ENCODE assay signal across 1 cellular context in genomic region chr11:18588297-18589252, GRCh38.
A peak's percentile ranks its signal among the peaks of the same experiment; 100 is the strongest.
TF ChIP-seq lines count a peak whose summit lies in the region.

TSS of gene UEVLD (minus strand) at chr11:18588734. CDS start at chr11:18588654, 80 bp downstream.

TF ChIP-seq in HepG2, 621 proteins besides CTCF, POLR2A, EP300 and RAD21 (continued from another document and continues in another):
- peak; percentile 60; the same call in 1 of the 2 replicates for TF ChIP-seq AHDC1 (CRISPR knock-in tag; IDR thresholded peaks at IDR 0.05; ENCODE audit: borderline replicate concordance)
- 0 out of 2 replicates have a peak, but pooled peaks have one; percentile 59 for TF ChIP-seq RXRB (CRISPR knock-in tag; IDR thresholded peaks at IDR 0.05; ENCODE audit: borderline replicate concordance)
- TF ChIP-seq CHCHD3 (CRISPR knock-in tag; IDR thresholded peaks at IDR 0.05): no peak
- peak; percentile 82; the same call in 1 of the 2 replicates for TF ChIP-seq MIER3 (CRISPR knock-in tag; IDR thresholded peaks at IDR 0.05; ENCODE audit: borderline replicate concordance)
- no peak for TF ChIP-seq STAT6 (CRISPR knock-in tag; IDR thresholded peaks at IDR 0.05; ENCODE audit: borderline replicate concordance)
- 0 out of 2 replicates have a peak, but pooled peaks have one; percentile 28 for TF ChIP-seq ZSCAN20 (CRISPR knock-in tag; IDR thresholded peaks at IDR 0.05; ENCODE audit: borderline replicate concordance)
- peak; percentile 56; the same call in 1 of the 2 replicates for TF ChIP-seq SNAPC4 (CRISPR knock-in tag; IDR thresholded peaks at IDR 0.05)
- TF ChIP-seq ZNF574 (CRISPR knock-in tag; IDR thresholded peaks at IDR 0.05): peak; percentile 89
- TF ChIP-seq FOXP4 (CRISPR knock-in tag; IDR thresholded peaks at IDR 0.05): peak; percentile 68; the same call in 1 of the 2 replicates
- 0 out of 2 replicates have a peak, but pooled peaks have one; percentile 48 for TF ChIP-seq ZNF468 (CRISPR knock-in tag; IDR thresholded peaks at IDR 0.05)
- TF ChIP-seq SP4 (CRISPR knock-in tag; IDR thresholded peaks at IDR 0.05): peak; percentile 84
- TF ChIP-seq ELF1 (CRISPR knock-in tag; IDR thresholded peaks at IDR 0.05): peak; percentile 99
- TF ChIP-seq ZNF33A (CRISPR knock-in tag; IDR thresholded peaks at IDR 0.05; ENCODE audit: borderline replicate concordance): 0 out of 2 replicates have a peak, but pooled peaks have one; percentile 79
- peak; percentile 29; the same call in 1 of the 2 replicates for TF ChIP-seq ZNF768 (CRISPR knock-in tag; IDR thresholded peaks at IDR 0.05)
- peak; percentile 86 for TF ChIP-seq ZNF546 (CRISPR knock-in tag; conservative IDR thresholded peaks at IDR 0.05)
- TF ChIP-seq ZNF891 (CRISPR knock-in tag; IDR thresholded peaks at IDR 0.05): peak; percentile 62
- TF ChIP-seq ZNF629 (CRISPR knock-in tag; conservative IDR thresholded peaks at IDR 0.05): peak; percentile 27; the same call in 1 of the 2 replicates
- peak; percentile 56; the same call in 1 of the 2 replicates for TF ChIP-seq NR2F6 (IDR thresholded peaks at IDR 0.05)
- TF ChIP-seq NR2F6 (CRISPR knock-in tag; IDR thresholded peaks at IDR 0.05): peak; percentile 75
- TF ChIP-seq KLF16 (CRISPR knock-in tag; IDR thresholded peaks at IDR 0.05): peak in 1 of 2 experiments; percentile 87; a peak in 1 of 4 replicates
- TF ChIP-seq HNF4A (CRISPR knock-in tag; IDR thresholded peaks at IDR 0.05): peak; percentile 34; the same call in 1 of the 2 replicates
- TF ChIP-seq ISL2 (CRISPR knock-in tag; IDR thresholded peaks at IDR 0.05): peak; percentile 64; the same call in 1 of the 2 replicates
- TF ChIP-seq ZNF33B (CRISPR knock-in tag; IDR thresholded peaks at IDR 0.05): peak; percentile 93
- peak; percentile 87 for TF ChIP-seq SALL1 (CRISPR knock-in tag; IDR thresholded peaks at IDR 0.05)
- no peak; the same call in 1 of the 2 replicates for TF ChIP-seq CBX5 (CRISPR knock-in tag; IDR thresholded peaks at IDR 0.05; ENCODE audit: borderline replicate concordance)
- 0 out of 2 replicates have a peak, but pooled peaks have one; percentile 46 for TF ChIP-seq PITX1 (CRISPR knock-in tag; IDR thresholded peaks at IDR 0.05)
- peak; percentile 75; the same call in 1 of the 2 replicates for TF ChIP-seq KDM5B (CRISPR knock-in tag; IDR thresholded peaks at IDR 0.05; ENCODE audit: borderline replicate concordance)
- TF ChIP-seq ZNF552 (CRISPR knock-in tag; IDR thresholded peaks at IDR 0.05; ENCODE audit: borderline replicate concordance): peak; percentile 68; the same call in 1 of the 2 replicates
- TF ChIP-seq MED1 (CRISPR knock-in tag; IDR thresholded peaks at IDR 0.05): peak; percentile 65; the same call in 1 of the 2 replicates
- TF ChIP-seq HDAC2 (CRISPR knock-in tag; IDR thresholded peaks at IDR 0.05): peak; percentile 77
- TF ChIP-seq ZNF317 (CRISPR knock-in tag; IDR thresholded peaks at IDR 0.05): 0 out of 2 replicates have a peak, but pooled peaks have one; percentile 75
- 0 out of 2 replicates have a peak, but pooled peaks have one; percentile 28 for TF ChIP-seq ZBTB3 (CRISPR knock-in tag; IDR thresholded peaks at IDR 0.05; ENCODE audit: borderline replicate concordance, low read depth)
- peak; percentile 55; the same call in 1 of the 2 replicates for TF ChIP-seq ZBTB26 (CRISPR knock-in tag; IDR thresholded peaks at IDR 0.05; ENCODE audit: borderline replicate concordance)
- peak; percentile 75; the same call in 1 of the 2 replicates for TF ChIP-seq ZSCAN21 (CRISPR knock-in tag; IDR thresholded peaks at IDR 0.05; ENCODE audit: borderline replicate concordance)
